ENCODE assay signal across 10 cellular contexts in genomic region chr7:131031100-131031868, GRCh38.
A peak's percentile ranks its signal among the peaks of the same experiment; 100 is the strongest.
DNase-seq lines count a peak whose midpoint lies in the region; ATAC-seq and TF ChIP-seq lines count a peak whose summit lies in the region.
"Had no signal": no experiment of that assay in that cellular context is flagged by ENCODE, and none has a peak within 500 bp of the region (broad histone marks: within the 10 kb centered on the region; RNA-seq: fewer than 3 reads in every experiment).

No MANE protein-coding gene starts in this region.

- H3K79me2 ChIP-seq in GM23248 (ENCODE audit: insufficient read depth), result peaks cover 92% of the 10 kb centered on the region

- H3K27me3 ChIP-seq in endodermal cell (ENCODE audit: control insufficient read depth, insufficient read depth, low read length, poor library complexity, severe bottlenecking) (no peaks in the 10 kb centered on the region), GM23248 (replicated peaks; ENCODE audit: insufficient read depth) (no peaks in the 10 kb centered on the region)
- H3K27me3 ChIP-seq: right lobe of liver, suprapubic skin had no signal

- ATAC-seq in GM18502 (IDR thresholded peaks at IDR 0.05; ENCODE audit: poor library complexity, unreplicated experiment) (peak; percentile 70), GM19467 (IDR thresholded peaks at IDR 0.05; ENCODE audit: unreplicated experiment) (peak; percentile 57), HG03097 (IDR thresholded peaks at IDR 0.05; ENCODE audit: low FRiP score, unreplicated experiment) (peak; percentile 66)
- ATAC-seq: right lobe of liver had no signal

- H3K27me3 Mint-ChIP-seq in activated naive CD8-positive, alpha-beta T cell treated with anti-CD3 and anti-CD28 coated beads for 36 hours, result no peaks in the 10 kb centered on the region
- H3K27me3 Mint-ChIP-seq in endodermal cell (ENCODE audit: insufficient read depth), result no peaks in the 10 kb centered on the region

- H3K9me2 ChIP-seq in GM23248 (ENCODE audit: insufficient read depth), result no peaks in the 10 kb centered on the region

- H3K9me3 ChIP-seq in endodermal cell (ENCODE audit: control insufficient read depth, low read length) (no peaks in the 10 kb centered on the region), GM23248 (ENCODE audit: low read depth) (no peaks in the 10 kb centered on the region)
- H3K9me3 ChIP-seq: right lobe of liver, suprapubic skin had no signal

- in situ Hi-C loops in GM23248 (cut with MboI), result no loop called here

- no peaks in the 10 kb centered on the region for H3K4me1 ChIP-seq in endodermal cell (ENCODE audit: control insufficient read depth, insufficient read depth, low read length)
- peaks cover 34% of the 10 kb centered on the region for H3K4me1 ChIP-seq in GM23248 (ENCODE audit: insufficient read depth)

- peaks cover 46% of the 10 kb centered on the region for H3F3A ChIP-seq in GM23248 (ENCODE audit: insufficient read depth)

- no peak for TF ChIP-seq CTCF in endodermal cell (conservative IDR thresholded peaks at IDR 0.05)

- peaks cover 85% of the 10 kb centered on the region for H3K4me1 Mint-ChIP-seq in activated naive CD8-positive, alpha-beta T cell treated with anti-CD3 and anti-CD28 coated beads for 36 hours
- H3K4me1 Mint-ChIP-seq in endodermal cell, result no peaks in the 10 kb centered on the region

- no peaks in the 10 kb centered on the region for H4K20me1 ChIP-seq in GM23248 (ENCODE audit: insufficient read depth)

- H3K27ac ChIP-seq in endodermal cell (ENCODE audit: low read depth, low read length) (no peak overlapping the region), GM23248 (no peak overlapping the region)
- H3K27ac ChIP-seq: right lobe of liver, suprapubic skin had no signal

- H3K27ac Mint-ChIP-seq in activated naive CD8-positive, alpha-beta T cell treated with anti-CD3 and anti-CD28 coated beads for 36 hours, result peak overlapping the region; percentile 95
- no peak overlapping the region for H3K27ac Mint-ChIP-seq in endodermal cell

- H3K4me3 ChIP-seq in endodermal cell (ENCODE audit: low read length) (no peak overlapping the region), GM23248 (no peak overlapping the region)
- H3K4me3 ChIP-seq: right lobe of liver, suprapubic skin had no signal

- peaks cover 7% of the 10 kb centered on the region for H3K9me3 Mint-ChIP-seq in activated naive CD8-positive, alpha-beta T cell treated with anti-CD3 and anti-CD28 coated beads for 36 hours
- H3K9me3 Mint-ChIP-seq in endodermal cell, result no peaks in the 10 kb centered on the region

- WGBS in endodermal cell (ENCODE audit: insufficient coverage in 1 of 2, insufficient read length in 1 of 2), 2 experiments, result 86 to 95% methylated on average over 3 to 7 of the region's 7 CpGs
- WGBS in GM23248 (ENCODE audit: low coverage in 1 of 2, low lambda C conversion rate in 2 of 2, missing lambda C conversion rate in 2 of 2), 2 experiments, result 85 to 87% methylated on average over 7 of the region's 7 CpGs

- no peaks in the 10 kb centered on the region for H3K36me3 ChIP-seq in endodermal cell (ENCODE audit: control insufficient read depth, insufficient read depth, low read length)
- H3K36me3 ChIP-seq in GM23248 (ENCODE audit: low read depth), result 0 out of 2 replicates have a peak, but pooled peaks cover 3% of the 10 kb centered on the region
- H3K36me3 ChIP-seq: right lobe of liver, suprapubic skin had no signal

- H3K36me3 Mint-ChIP-seq in activated naive CD8-positive, alpha-beta T cell treated with anti-CD3 and anti-CD28 coated beads for 36 hours, result peaks cover 60% of the 10 kb centered on the region
- H3K36me3 Mint-ChIP-seq in endodermal cell (ENCODE audit: low read depth), result no peaks in the 10 kb centered on the region

- peak overlapping the region; percentile 51 for H3K4me3 Mint-ChIP-seq in activated naive CD8-positive, alpha-beta T cell treated with anti-CD3 and anti-CD28 coated beads for 36 hours
- H3K4me3 Mint-ChIP-seq in endodermal cell, result no peak overlapping the region

- no peak overlapping the region for H3K4me2 ChIP-seq in GM23248 (ENCODE audit: unreplicated experiment)

- no peak overlapping the region for H2AFZ ChIP-seq in GM23248

- H3K9ac ChIP-seq in endodermal cell (ENCODE audit: extremely low read depth, low read length, poor library complexity, severe bottlenecking), result no peak overlapping the region
- no peak overlapping the region for H3K9ac ChIP-seq in GM23248

- no peak for DNase-seq in activated naive CD8-positive, alpha-beta T cell treated with anti-CD3 and anti-CD28 coated beads for 36 hours
- DNase-seq in endodermal cell (no peak), GM23248 (no peak), COLO668 (lab: John Stamatoyannopoulos, UW; ENCODE audit: unreplicated experiment) (no peak), iPS-NIHi11 (ENCODE audit: low spot score) (no peak)
- DNase-seq: right lobe of liver had no signal
